8 cellular contexts compared by ENCODE assay signal in genomic region chr11:23021287-23021863, GRCh38.
DNase-seq lines count a peak whose midpoint lies in the region; ATAC-seq and TF ChIP-seq lines count a peak whose summit lies in the region.

No MANE protein-coding gene starts in this region.

- no peaks in the 10 kb centered on the region for H3K9me3 ChIP-seq in OCI-LY7 (ENCODE audit: low read length)

- POLR2A ChIA-PET in OCI-LY7 (lab: Charles Lee) = no interaction called here

- H2AFZ ChIP-seq in OCI-LY7 (ENCODE audit: low read length) = no peak overlapping the region

- no peak overlapping the region for H3K4me3 ChIP-seq in OCI-LY7 (ENCODE audit: low read depth, low read length, poor library complexity, severe bottlenecking)
- no peak overlapping the region for H3K4me3 ChIP-seq in fibroblast of villous mesenchyme (ENCODE audit: low read depth, low read length)

- H3K36me3 ChIP-seq in OCI-LY7 (ENCODE audit: insufficient read depth, low read length) = no peaks in the 10 kb centered on the region

- H3K79me2 ChIP-seq in OCI-LY7 (ENCODE audit: insufficient read depth, low read depth, low read length) = no peaks in the 10 kb centered on the region

- H4K20me1 ChIP-seq in OCI-LY7 (ENCODE audit: insufficient read depth, low read length) = no peaks in the 10 kb centered on the region

- intact Hi-C loops in OCI-LY7 (cut with micrococcal nuclease; ENCODE audit: unreplicated experiment) = no loop called here

- no peaks in the 10 kb centered on the region for H3K9me2 ChIP-seq in OCI-LY7 (ENCODE audit: insufficient read depth, low read length)

- CTCF ChIA-PET in OCI-LY7 (lab: Charles Lee; ENCODE audit: unreplicated experiment) = no interaction called here

- in situ Hi-C loops in GM13977 (cut with MboI; ENCODE audit: low pct_unique_long_range_greater_than_20kb, low sequenced_read_pairs, unreplicated experiment) = no loop called here

- H3K4me1 ChIP-seq in OCI-LY7 (ENCODE audit: insufficient read depth, low read length, poor library complexity, severe bottlenecking) = no peaks in the 10 kb centered on the region

- peak; percentile 70 for DNase-seq in AG08396 (ENCODE audit: low spot score)
- DNase-seq in GM13977 (ENCODE audit: low spot score) = peak; percentile 29
- DNase-seq in OCI-LY7 (ENCODE audit: low spot score) = peak; percentile 24
- DNase-seq in fibroblast of villous mesenchyme (ENCODE audit: low read depth) = peak; percentile 16
- DNase-seq in renal cortical epithelial cell (ENCODE audit: low read depth) = peak; percentile 4
- DNase-seq in NOMO-1 treated with dmso at 0.1 percent for 144 hours (lab: John Stamatoyannopoulos, UW; ENCODE audit: unreplicated experiment) = no peak
- no peak for DNase-seq in NCI-H446 treated with DMSO at 0.1 percent for 48 hours (lab: John Stamatoyannopoulos, UW)

- no peak overlapping the region for H3K4me2 ChIP-seq in OCI-LY7 (ENCODE audit: low read length)

- no peak overlapping the region for H3K27ac ChIP-seq in OCI-LY7 (ENCODE audit: low read depth, low read length, poor library complexity, severe bottlenecking)

- peak; percentile 71 for ATAC-seq in HG02943 (IDR thresholded peaks at IDR 0.05; ENCODE audit: low read depth, unreplicated experiment)

- TF ChIP-seq CTCF in GM13977 (IDR thresholded peaks at IDR 0.05; ENCODE audit: extremely low read depth, insufficient read depth, missing control alignments) (peak; percentile 69), OCI-LY7 (conservative IDR thresholded peaks at IDR 0.05; ENCODE audit: low read length) (peak; percentile 83), fibroblast of villous mesenchyme (IDR thresholded peaks at IDR 0.05; ENCODE audit: insufficient read depth, low read depth, low read length) (peak; percentile 60)

- no TSS peak for BruUV-seq in OCI-LY7 (replicated peaks; lab: Mats Ljungman, UMichigan)

Comparison
In these comparisons a context has a peak if more than half of its experiments do, and no peak if none do; other contexts are left out.
1. DNase-seq: peak in AG08396 (single experiment), GM13977 (single experiment), OCI-LY7 (single experiment), fibroblast of villous mesenchyme (single experiment) and renal cortical epithelial cell (single experiment); none in NOMO-1 treated with dmso at 0.1 percent for 144 hours (single experiment) and NCI-H446 treated with DMSO at 0.1 percent for 48 hours (single experiment).
2. Peak in every context shown above with its lines, with median percentiles within 50 percentile points of each other: CTCF ChIP-seq.